In the genomic region with DNA sequence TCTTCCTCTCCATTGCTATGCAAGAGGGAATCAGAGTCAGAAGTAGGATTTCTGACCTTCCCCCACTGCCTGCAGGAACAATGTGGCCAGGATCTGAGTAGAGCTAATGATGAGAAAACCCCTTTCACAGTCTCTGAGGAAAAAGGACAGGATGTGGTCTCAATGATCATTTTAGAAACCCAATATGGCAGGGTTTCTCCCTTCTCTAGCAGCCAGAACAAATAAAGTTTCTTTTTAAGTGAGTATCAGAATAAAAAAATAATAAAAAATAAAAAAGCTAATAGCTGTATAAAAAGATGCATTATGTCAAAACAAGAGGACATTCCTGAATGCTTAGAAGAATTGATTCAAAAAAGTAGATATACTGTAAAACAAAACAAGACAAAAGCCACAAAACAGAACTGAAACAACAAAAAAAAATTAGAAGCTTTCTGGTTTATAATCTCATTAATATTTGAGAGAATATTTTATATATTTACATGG, we compare ENCODE assay signal across 10 cellular contexts.
DNase-seq lines count a peak whose midpoint lies in the region; ATAC-seq and TF ChIP-seq lines count a peak whose summit lies in the region.
"Had no signal": no experiment of that assay in that cellular context is flagged by ENCODE, and none has a peak within 500 bp of the region (broad histone marks: within the 10 kb centered on the region; RNA-seq: fewer than 3 reads in every experiment).

No MANE protein-coding gene starts in this region.

- TF ChIP-seq POLR2A in spleen (IDR thresholded peaks at IDR 0.05), result no peak

- H3K36me3 Mint-ChIP-seq in nephron progenitor cell (ENCODE audit: low read depth), result no peaks in the 10 kb centered on the region

- H3K27ac ChIP-seq in lower lobe of right lung (no peak overlapping the region), spleen (no peak overlapping the region)

- intact Hi-C loops in lower lobe of right lung (cut with DNase I) (no loop called here), spleen (cut with DNase I; ENCODE audit: low total_unique reads) (no loop called here)

- no peak overlapping the region for H3K4me3 Mint-ChIP-seq in nephron progenitor cell
- H3K4me3 Mint-ChIP-seq: activated T-helper 1 cell treated with anti-CD3 and anti-CD28 coated beads, Interleukin-12 subunit alpha, Interleukin-12 subunit beta, Interleukin-2, Interleukin-4 antibody, amounts not matched to agents 30 ng/mL and 10 ng/mL and 1 ng/mL, durations not matched to agents 14 hours and 24 hours and 36 hours; endodermal cell had no signal

- no peaks in the 10 kb centered on the region for H3K27me3 ChIP-seq in lower lobe of right lung (ENCODE audit: low read depth)
- no peaks in the 10 kb centered on the region for H3K27me3 ChIP-seq in spleen (replicated peaks in 1 of 7)

- H3K27ac Mint-ChIP-seq in nephron progenitor cell, result peak overlapping the region; percentile 54
- H3K27ac Mint-ChIP-seq: activated T-helper 1 cell treated with anti-CD3 and anti-CD28 coated beads, Interleukin-12 subunit alpha, Interleukin-12 subunit beta, Interleukin-2, Interleukin-4 antibody, amounts not matched to agents 30 ng/mL and 10 ng/mL and 1 ng/mL, durations not matched to agents 14 hours and 24 hours and 36 hours; endodermal cell had no signal

- H3K9me3 Mint-ChIP-seq in nephron progenitor cell, result no peaks in the 10 kb centered on the region
- H3K9me3 Mint-ChIP-seq: activated T-helper 1 cell treated with anti-CD3 and anti-CD28 coated beads, Interleukin-12 subunit alpha, Interleukin-12 subunit beta, Interleukin-2, Interleukin-4 antibody, amounts not matched to agents 30 ng/mL and 10 ng/mL and 1 ng/mL, durations not matched to agents 14 hours and 24 hours and 36 hours; endodermal cell had no signal

- H3K4me1 ChIP-seq in lower lobe of right lung (no peaks in the 10 kb centered on the region), spleen (peaks cover 0 to 24% (median 8%) of the 10 kb centered on the region in 6 donors)

- H3K36me3 ChIP-seq in lower lobe of right lung (no peaks in the 10 kb centered on the region), spleen (no peaks in the 10 kb centered on the region)

- H3K4me3 ChIP-seq in lower lobe of right lung, result no peak overlapping the region
- H3K4me3 ChIP-seq in spleen, result no peak overlapping the region

- H3K4me1 Mint-ChIP-seq in nephron progenitor cell, result peaks cover 4% of the 10 kb centered on the region

- H3K9me3 ChIP-seq in lower lobe of right lung (no peaks in the 10 kb centered on the region), spleen (no peaks in the 10 kb centered on the region)

- TF ChIP-seq CTCF in nephron progenitor cell (IDR thresholded peaks at IDR 0.05) (no peak), lower lobe of right lung (IDR thresholded peaks at IDR 0.05) (no peak), spleen (IDR thresholded peaks at IDR 0.05 in 8 of 11, conservative IDR thresholded peaks at IDR 0.05 in 3 of 11) (no peak)

- ATAC-seq in GM18909 (IDR thresholded peaks at IDR 0.05; ENCODE audit: poor library complexity, unreplicated experiment), result peak; percentile 99
- ATAC-seq in HG02588 (IDR thresholded peaks at IDR 0.05; ENCODE audit: unreplicated experiment), result peak; percentile 94
- peak; percentile 97 for ATAC-seq in HG03558 (IDR thresholded peaks at IDR 0.05; ENCODE audit: extremely low read depth, unreplicated experiment)
- ATAC-seq in lower lobe of right lung, result no peak

- no peaks in the 10 kb centered on the region for H3K27me3 Mint-ChIP-seq in nephron progenitor cell (ENCODE audit: low read depth, poor library complexity)

- DNase-seq in nephron progenitor cell, result no peak
- no peak for DNase-seq in lower lobe of right lung
- DNase-seq in spleen, result no peak
- no peak for DNase-seq in NCI-H146 (lab: John Stamatoyannopoulos, UW)
- no peak for DNase-seq in SIG-M5 treated with dmso at 0.1 percent for 504 hours (lab: John Stamatoyannopoulos, UW; ENCODE audit: unreplicated experiment)
- DNase-seq: endodermal cell had no signal

Comparison
In these comparisons a context has a peak if more than half of its experiments do, and no peak if none do; other contexts are left out.
1. ATAC-seq: peak in GM18909 (single experiment), HG02588 (single experiment) and HG03558 (single experiment); none in lower lobe of right lung (0 of 2).